In the genomic region with DNA sequence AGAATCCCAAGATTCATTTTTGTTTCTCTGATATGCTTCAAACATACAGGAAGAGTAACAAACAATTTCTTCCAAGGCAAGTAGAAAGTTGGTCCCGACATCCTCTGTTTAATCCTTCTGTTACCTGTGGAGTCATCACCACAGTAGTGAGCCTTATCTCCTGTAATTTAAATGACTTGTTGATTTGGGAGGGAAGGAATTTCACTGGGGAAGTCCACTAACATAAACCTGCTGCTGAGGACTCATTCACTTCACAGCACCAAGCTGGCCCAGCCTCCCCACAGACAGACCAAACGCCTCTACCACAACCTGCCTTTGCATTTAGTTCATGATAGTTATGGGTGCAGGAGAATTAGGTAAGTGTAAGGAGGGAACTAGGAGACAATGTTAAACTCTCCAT, we compare ENCODE assay signal across 16 cellular contexts.
DNase-seq lines count a peak whose midpoint lies in the region; ATAC-seq and TF ChIP-seq lines count a peak whose summit lies in the region.
"Had no signal": no experiment of that assay in that cellular context is flagged by ENCODE, and none has a peak within 500 bp of the region (broad histone marks: within the 10 kb centered on the region; RNA-seq: fewer than 3 reads in every experiment).

No MANE protein-coding gene starts in this region.

- ATAC-seq in WTC11, result peak; percentile 47
- ATAC-seq in HG03469 (IDR thresholded peaks at IDR 0.05; ENCODE audit: unreplicated experiment), result no peak
- no peak for ATAC-seq in HG03039 (IDR thresholded peaks at IDR 0.05; ENCODE audit: unreplicated experiment)
- ATAC-seq: A549, Panc1 had no signal

- no peaks in the 10 kb centered on the region for H4K20me1 ChIP-seq in DOHH2 (ENCODE audit: control insufficient read depth, insufficient read depth, low read depth, low read length)

- no peak overlapping the region for H3K4me3 ChIP-seq in DOHH2 (ENCODE audit: low read length)
- no peak overlapping the region for H3K4me3 ChIP-seq in H7 (ENCODE audit: insufficient read depth, low read depth, low read length)
- H3K4me3 ChIP-seq: A549 had no signal

- H3K36me3 Mint-ChIP-seq in WTC11, result no peaks in the 10 kb centered on the region
- H3K36me3 Mint-ChIP-seq in activated CD4-positive, alpha-beta memory T cell treated with anti-CD3 and anti-CD28 coated beads, Interleukin-2, amount 10 ng/mL, durations not matched to agents 7 days and 5 days (ENCODE audit: low read depth), result peaks cover 2% of the 10 kb centered on the region

- no peaks in the 10 kb centered on the region; the same call in 1 of the 2 replicates for H3F3A ChIP-seq in DOHH2 (ENCODE audit: control insufficient read depth, insufficient read depth)

- H3K9me3 Mint-ChIP-seq in WTC11, result no peaks in the 10 kb centered on the region
- H3K9me3 Mint-ChIP-seq in activated CD4-positive, alpha-beta memory T cell treated with anti-CD3 and anti-CD28 coated beads, Interleukin-2, amount 10 ng/mL, durations not matched to agents 7 days and 5 days, result no peaks in the 10 kb centered on the region

- POLR2A ChIA-PET in WTC11 (lab: Charles Lee), result no interaction called here
- POLR2A ChIA-PET in activated CD4-positive, alpha-beta memory T cell treated with anti-CD3 and anti-CD28 coated beads, Interleukin-2, amount 10 ng/mL, durations not matched to agents 7 days and 5 days (lab: Charles Lee), result interaction anchor here (1.4 kb wide), 1 partner anchor 24 kb away, joined by 4 read pairs; no protein-coding TSS in a partner anchor

- peak; percentile 37 for DNase-seq in H7
- DNase-seq in WTC11 (ENCODE audit: low spot score), result no peak
- DNase-seq in iPS-NIHi11 (ENCODE audit: low spot score), result peak; percentile 22
- no peak for DNase-seq in GM19238 (ENCODE audit: insufficient read length, low spot score)
- DNase-seq in activated CD4-positive, alpha-beta memory T cell treated with anti-CD3 and anti-CD28 coated beads, Interleukin-2, amount 10 ng/mL, durations not matched to agents 7 days and 5 days, result no peak
- DNase-seq: C1 segment of cervical spinal cord, NCI-H1092, NCI-H146, NCI-H2081 treated with DMSO at 0.1 percent for 48 hours, NCI-H510A treated with DMSO at 0.1 percent for 48 hours, NCI-H82 had no signal

- no peaks in the 10 kb centered on the region for H3K9me3 ChIP-seq in DOHH2 (ENCODE audit: control insufficient read depth, insufficient read depth, low read length)
- H3K9me3 ChIP-seq: A549 had no signal

- peak overlapping the region; percentile 40; the same call in 1 of the 2 replicates for H3K4me2 ChIP-seq in DOHH2 (ENCODE audit: low read length)
- H3K4me2 ChIP-seq: A549 had no signal

- H3K4me1 ChIP-seq in DOHH2 (ENCODE audit: control insufficient read depth, low read length), result peaks cover 84% of the 10 kb centered on the region
- H3K4me1 ChIP-seq: A549 had no signal

- H3K36me3 ChIP-seq in DOHH2 (ENCODE audit: control insufficient read depth, low read length) (no peaks in the 10 kb centered on the region), H7 (replicated peaks; ENCODE audit: control insufficient read depth, insufficient read depth, low read length) (no peaks in the 10 kb centered on the region)

- no peak overlapping the region for H3K27ac ChIP-seq in DOHH2 (ENCODE audit: low read depth, low read length)
- H3K27ac ChIP-seq: A549 had no signal

- H3K4me1 Mint-ChIP-seq in WTC11, result peaks cover 84% of the 10 kb centered on the region
- peaks cover 61% of the 10 kb centered on the region for H3K4me1 Mint-ChIP-seq in activated CD4-positive, alpha-beta memory T cell treated with anti-CD3 and anti-CD28 coated beads, Interleukin-2, amount 10 ng/mL, durations not matched to agents 7 days and 5 days

- no peaks in the 10 kb centered on the region for H3K9me2 ChIP-seq in DOHH2 (replicated peaks; ENCODE audit: control insufficient read depth, low read length)

- TF ChIP-seq CTCF in DOHH2 (IDR thresholded peaks at IDR 0.05; ENCODE audit: low read depth, low read length, poor library complexity, severe bottlenecking) (no peak), WTC11 (IDR thresholded peaks at IDR 0.05) (no peak)

- H3K27me3 Mint-ChIP-seq in WTC11 (ENCODE audit: low read depth), result peaks cover 6% of the 10 kb centered on the region
- H3K27me3 Mint-ChIP-seq in activated CD4-positive, alpha-beta memory T cell treated with anti-CD3 and anti-CD28 coated beads, Interleukin-2, amount 10 ng/mL, durations not matched to agents 7 days and 5 days, result no peaks in the 10 kb centered on the region

- CTCF ChIA-PET in WTC11 (lab: Charles Lee), result interaction anchor here (1.1 to 2.7 kb wide), 6 partner anchors 15 to 383 kb away, joined by 3 to 10 read pairs (median 8); no protein-coding TSS in a partner anchor
- CTCF ChIA-PET in activated CD4-positive, alpha-beta memory T cell treated with anti-CD3 and anti-CD28 coated beads, Interleukin-2, amount 10 ng/mL, durations not matched to agents 7 days and 5 days (lab: Charles Lee), result no interaction called here

- H3K4me3 Mint-ChIP-seq in WTC11, result no peak overlapping the region
- no peak overlapping the region for H3K4me3 Mint-ChIP-seq in activated CD4-positive, alpha-beta memory T cell treated with anti-CD3 and anti-CD28 coated beads, Interleukin-2, amount 10 ng/mL, durations not matched to agents 7 days and 5 days

- no peaks in the 10 kb centered on the region for H3K27me3 ChIP-seq in DOHH2 (ENCODE audit: control insufficient read depth, low read length)
- H3K27me3 ChIP-seq in H7 (ENCODE audit: control insufficient read depth, insufficient read depth, low read length), result no peaks in the 10 kb centered on the region

- H3K79me2 ChIP-seq in DOHH2 (ENCODE audit: control insufficient read depth, low read length), result no peaks in the 10 kb centered on the region

- peak overlapping the region; percentile 67 for H3K27ac Mint-ChIP-seq in WTC11
- no peak overlapping the region for H3K27ac Mint-ChIP-seq in activated CD4-positive, alpha-beta memory T cell treated with anti-CD3 and anti-CD28 coated beads, Interleukin-2, amount 10 ng/mL, durations not matched to agents 7 days and 5 days

TF ChIP-seq in WTC11, 78 proteins besides CTCF, POLR2A, EP300 and RAD21:
- TF ChIP-seq ZNF416 (CRISPR knock-in tag; IDR thresholded peaks at IDR 0.05) (no peak), ZNF423 (CRISPR knock-in tag; IDR thresholded peaks at IDR 0.05) (no peak)
- TF ChIP-seq, protein P1, sequence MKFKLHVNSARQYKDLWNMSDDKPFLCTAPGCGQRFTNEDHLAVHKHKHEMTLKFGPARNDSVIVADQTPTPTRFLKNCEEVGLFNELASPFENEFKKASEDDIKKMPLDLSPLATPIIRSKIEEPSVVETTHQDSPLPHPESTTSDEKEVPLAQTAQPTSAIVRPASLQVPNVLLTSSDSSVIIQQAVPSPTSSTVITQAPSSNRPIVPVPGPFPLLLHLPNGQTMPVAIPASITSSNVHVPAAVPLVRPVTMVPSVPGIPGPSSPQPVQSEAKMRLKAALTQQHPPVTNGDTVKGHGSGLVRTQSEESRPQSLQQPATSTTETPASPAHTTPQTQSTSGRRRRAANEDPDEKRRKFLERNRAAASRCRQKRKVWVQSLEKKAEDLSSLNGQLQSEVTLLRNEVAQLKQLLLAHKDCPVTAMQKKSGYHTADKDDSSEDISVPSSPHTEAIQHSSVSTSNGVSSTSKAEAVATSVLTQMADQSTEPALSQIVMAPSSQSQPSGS (CRISPR knock-in tag; IDR thresholded peaks at IDR 0.05; ENCODE audit: borderline replicate concordance, low read depth), result no peak

Comparison
In these comparisons a context has a peak if more than half of its experiments do, and no peak if none do; other contexts are left out.
1. DNase-seq: peak in H7 (single experiment) and iPS-NIHi11 (single experiment); none in WTC11 (single experiment), GM19238 (single experiment) and activated CD4-positive, alpha-beta memory T cell treated with anti-CD3 and anti-CD28 coated beads, Interleukin-2, amount 10 ng/mL, durations not matched to agents 7 days and 5 days (single experiment).